ENCODE assay signal across 1 cellular context in genomic region chr2:44943693-44944101, GRCh38.
TF ChIP-seq lines count a peak whose summit lies in the region.

No MANE protein-coding gene starts in this region.

TF ChIP-seq in GM12878, 131 proteins besides CTCF, POLR2A, EP300 and RAD21:
- no peak for TF ChIP-seq NFYA (IDR thresholded peaks at IDR 0.05; ENCODE audit: borderline replicate concordance, low read depth, low read length)
- TF ChIP-seq IRF4 (IDR thresholded peaks at IDR 0.05; ENCODE audit: low read depth, low read length) = no peak
- TF ChIP-seq NR2C1 (IDR thresholded peaks at IDR 0.05) = no peak
- TF ChIP-seq SPI1 (IDR thresholded peaks at IDR 0.05; ENCODE audit: borderline replicate concordance, insufficient read depth, low read depth, low read length) = peak; percentile 48; the same call in 1 of the 2 replicates
- no peak for TF ChIP-seq PAX5 (IDR thresholded peaks at IDR 0.05; ENCODE audit: borderline replicate concordance, low read depth, low read length)
TF ChIP-seq in GM12878: peak in this region for 1.
